In the genomic region with DNA sequence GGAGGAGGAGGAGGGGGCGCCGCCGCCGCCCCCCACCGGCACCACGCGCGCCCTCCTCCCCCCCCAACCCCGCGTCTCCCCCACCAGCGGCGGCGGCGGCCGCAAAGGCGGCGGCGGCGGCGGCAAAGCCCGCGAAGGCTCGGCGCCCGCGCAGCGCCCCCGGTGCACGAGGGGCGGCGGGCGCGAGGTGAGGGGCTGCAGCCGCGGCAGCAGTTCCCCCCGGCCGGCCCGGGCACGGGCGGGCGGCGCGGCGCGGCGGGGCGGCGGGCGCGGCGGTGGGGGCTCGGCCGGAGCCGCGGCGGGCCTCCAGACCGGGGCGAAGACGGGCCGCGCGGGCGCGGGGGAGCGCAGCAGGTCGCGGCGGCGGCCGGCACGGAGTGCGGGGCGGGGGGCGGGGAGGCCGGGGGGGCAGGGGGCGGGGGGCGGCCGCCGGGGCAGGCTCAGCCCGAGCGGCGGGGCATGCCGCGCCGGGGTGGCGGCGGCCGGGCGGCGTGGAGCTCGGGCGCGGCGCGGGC, we compare ENCODE assay signal across 8 cellular contexts. TPM values are rescaled to one million over a fixed set of nuclear protein-coding genes. Genes with fewer than 3 reads are reported as not detected.
DNase-seq lines count a peak whose midpoint lies in the region; ATAC-seq, FAIRE-seq and TF ChIP-seq lines count a peak whose summit lies in the region.

No MANE protein-coding gene starts in this region.

- H3K27me3 Mint-ChIP-seq in activated naive CD4-positive, alpha-beta T cell treated with anti-CD3 and anti-CD28 coated beads, Interleukin-2, amount 10 ng/mL, durations not matched to agents 7 days and 5 days, result no peaks in the 10 kb centered on the region
- no peaks in the 10 kb centered on the region for H3K27me3 Mint-ChIP-seq in activated T-helper 1 cell treated with anti-CD3 and anti-CD28 coated beads, Interleukin-12 subunit alpha, Interleukin-12 subunit beta, Interleukin-2, Interleukin-4 antibody, amounts not matched to agents 30 ng/mL and 10 ng/mL and 1 ng/mL, durations not matched to agents 14 hours and 24 hours and 36 hours (ENCODE audit: insufficient read depth)

- H3K4me3 ChIP-seq in kidney (ENCODE audit: low read length in 2 of 2), result peak overlapping the region in 1 of 2 donors; percentile 92
- peak overlapping the region; percentile 62 to 84 (median 74) for H3K4me3 ChIP-seq in tibial nerve

- intact Hi-C loops in activated T-helper 1 cell treated with anti-CD3 and anti-CD28 coated beads, Interleukin-12 subunit alpha, Interleukin-12 subunit beta, Interleukin-2, Interleukin-4 antibody, amounts not matched to agents 30 ng/mL and 10 ng/mL and 1 ng/mL, durations not matched to agents 14 hours and 24 hours and 36 hours (cut with micrococcal nuclease), result loop anchor here (1.0 to 10.0 kb wide), 3 partner anchors 205 to 893 kb away; a partner anchor contains a TSS
- intact Hi-C loops in kidney (cut with DNase I), result loop anchor here (10.0 kb wide), 4 partner anchors 115 to 475 kb away; no protein-coding TSS in a partner anchor

- no CpG with 5 or more reads among the region's 95 CpGs for WGBS in tibial nerve, 2 donors

- H3K9me3 ChIP-seq in kidney (ENCODE audit: control insufficient read depth in 1 of 2, low read length in 2 of 2) (no peaks in the 10 kb centered on the region), tibial nerve (no peaks in the 10 kb centered on the region)

- H3K36me3 ChIP-seq in kidney (ENCODE audit: control insufficient read depth in 1 of 2, insufficient read depth in 2 of 2, low read length in 2 of 2) (peaks cover 7 to 37% of the 10 kb centered on the region in 2 donors), tibial nerve (peaks cover 0 to 23% (median 0%) of the 10 kb centered on the region in 3 donors)

- TF ChIP-seq EP300 in tibial nerve (IDR thresholded peaks at IDR 0.05), result no peak

- H3K4me1 Mint-ChIP-seq in activated naive CD4-positive, alpha-beta T cell treated with anti-CD3 and anti-CD28 coated beads, Interleukin-2, amount 10 ng/mL, durations not matched to agents 7 days and 5 days, result peaks cover 60% of the 10 kb centered on the region
- H3K4me1 Mint-ChIP-seq in activated T-helper 1 cell treated with anti-CD3 and anti-CD28 coated beads, Interleukin-12 subunit alpha, Interleukin-12 subunit beta, Interleukin-2, Interleukin-4 antibody, amounts not matched to agents 30 ng/mL and 10 ng/mL and 1 ng/mL, durations not matched to agents 14 hours and 24 hours and 36 hours (ENCODE audit: low read depth), result peaks cover 56% of the 10 kb centered on the region

- H3K27ac ChIP-seq in kidney (ENCODE audit: low read depth in 2 of 2, low read length in 2 of 2) (peak overlapping the region; percentile 100), tibial nerve (peak overlapping the region; percentile 98 to 100 (median 100))

- no peak for FAIRE-seq in kidney (lab: Jason Lieb, UNC)

- peak; percentile 30 for DNase-seq in activated naive CD4-positive, alpha-beta T cell treated with anti-CD3 and anti-CD28 coated beads, Interleukin-2, amount 10 ng/mL, durations not matched to agents 7 days and 5 days
- DNase-seq in activated naive CD4-positive, alpha-beta T cell treated with anti-CD3 and anti-CD28 coated beads, Interleukin-2, amount 50 U/mL, for 72 hours (ENCODE audit: low spot score in 2 of 2), result no peak
- peak; percentile 14 for DNase-seq in activated T-helper 1 cell treated with anti-CD3 and anti-CD28 coated beads, Interleukin-12 subunit alpha, Interleukin-12 subunit beta, Interleukin-2, Interleukin-4 antibody, amounts not matched to agents 30 ng/mL and 10 ng/mL and 1 ng/mL, durations not matched to agents 14 hours and 24 hours and 36 hours (ENCODE audit: low spot score)
- DNase-seq in kidney (no peak), tibial nerve (ENCODE audit: low spot score in 2 of 2) (no peak), NCI-H1092 (lab: John Stamatoyannopoulos, UW) (no peak)
- DNase-seq in activated effector memory CD4-positive, alpha-beta T cell treated with anti-CD3 and anti-CD28 coated beads, Interleukin-2, amount 50 U/mL, for 16 hours, result no peak

- H3K9ac ChIP-seq in kidney (ENCODE audit: low read length in 2 of 2), result peak overlapping the region in 1 of 2 donors; percentile 99

- no peak for TF ChIP-seq CTCF in kidney (IDR thresholded peaks at IDR 0.05; ENCODE audit: borderline replicate concordance, extremely low read depth, insufficient read depth)
- TF ChIP-seq CTCF in tibial nerve (IDR thresholded peaks at IDR 0.05), result no peak

- peak overlapping the region; percentile 92 for H3K27ac Mint-ChIP-seq in activated naive CD4-positive, alpha-beta T cell treated with anti-CD3 and anti-CD28 coated beads, Interleukin-2, amount 10 ng/mL, durations not matched to agents 7 days and 5 days
- H3K27ac Mint-ChIP-seq in activated naive CD4-positive, alpha-beta T cell treated with anti-CD3 and anti-CD28 coated beads, Interleukin-2, amount 50 U/mL, for 72 hours, result peak overlapping the region in 1 of 2 donors; percentile 99
- H3K27ac Mint-ChIP-seq in activated T-helper 1 cell treated with anti-CD3 and anti-CD28 coated beads, Interleukin-12 subunit alpha, Interleukin-12 subunit beta, Interleukin-2, Interleukin-4 antibody, amounts not matched to agents 30 ng/mL and 10 ng/mL and 1 ng/mL, durations not matched to agents 14 hours and 24 hours and 36 hours, result no peak overlapping the region

- no peak for TF ChIP-seq POLR2A in tibial nerve (IDR thresholded peaks at IDR 0.05)

- peaks cover 23 to 28% of the 10 kb centered on the region in 2 donors for H3K4me1 ChIP-seq in kidney (ENCODE audit: control insufficient read depth in 1 of 2, insufficient read depth in 1 of 2, low read depth in 1 of 2, low read length in 2 of 2)
- H3K4me1 ChIP-seq in tibial nerve, result peaks cover 0 to 54% (median 31%) of the 10 kb centered on the region in 4 donors

- no peaks in the 10 kb centered on the region for H3K9me3 Mint-ChIP-seq in activated naive CD4-positive, alpha-beta T cell treated with anti-CD3 and anti-CD28 coated beads, Interleukin-2, amount 10 ng/mL, durations not matched to agents 7 days and 5 days
- no peaks in the 10 kb centered on the region for H3K9me3 Mint-ChIP-seq in activated naive CD4-positive, alpha-beta T cell treated with anti-CD3 and anti-CD28 coated beads, Interleukin-2, amount 50 U/mL, for 72 hours
- H3K9me3 Mint-ChIP-seq in activated T-helper 1 cell treated with anti-CD3 and anti-CD28 coated beads, Interleukin-12 subunit alpha, Interleukin-12 subunit beta, Interleukin-2, Interleukin-4 antibody, amounts not matched to agents 30 ng/mL and 10 ng/mL and 1 ng/mL, durations not matched to agents 14 hours and 24 hours and 36 hours, result no peaks in the 10 kb centered on the region

- peak overlapping the region; percentile 87 for H3K4me3 Mint-ChIP-seq in activated naive CD4-positive, alpha-beta T cell treated with anti-CD3 and anti-CD28 coated beads, Interleukin-2, amount 10 ng/mL, durations not matched to agents 7 days and 5 days
- no peak overlapping the region for H3K4me3 Mint-ChIP-seq in activated T-helper 1 cell treated with anti-CD3 and anti-CD28 coated beads, Interleukin-12 subunit alpha, Interleukin-12 subunit beta, Interleukin-2, Interleukin-4 antibody, amounts not matched to agents 30 ng/mL and 10 ng/mL and 1 ng/mL, durations not matched to agents 14 hours and 24 hours and 36 hours

- CTCF ChIA-PET in activated naive CD4-positive, alpha-beta T cell treated with anti-CD3 and anti-CD28 coated beads, Interleukin-2, amount 10 ng/mL, durations not matched to agents 7 days and 5 days (lab: Charles Lee), result interaction anchor here (2.0 to 3.0 kb wide), 2 partner anchors 109 to 474 kb away, joined by 6 to 8 read pairs; no protein-coding TSS in a partner anchor

- no peak for ATAC-seq in activated naive CD4-positive, alpha-beta T cell treated with anti-CD3 and anti-CD28 coated beads, Interleukin-2, amount 50 U/mL, for 72 hours
- ATAC-seq in HG02870 (IDR thresholded peaks at IDR 0.05; ENCODE audit: unreplicated experiment), result no peak

- no peaks in the 10 kb centered on the region for H3K27me3 ChIP-seq in tibial nerve

- H3K36me3 Mint-ChIP-seq in activated naive CD4-positive, alpha-beta T cell treated with anti-CD3 and anti-CD28 coated beads, Interleukin-2, amount 10 ng/mL, durations not matched to agents 7 days and 5 days, result peaks cover 36% of the 10 kb centered on the region
- peaks cover 37 to 39% of the 10 kb centered on the region in 2 donors for H3K36me3 Mint-ChIP-seq in activated naive CD4-positive, alpha-beta T cell treated with anti-CD3 and anti-CD28 coated beads, Interleukin-2, amount 50 U/mL, for 72 hours
- peaks cover 41% of the 10 kb centered on the region for H3K36me3 Mint-ChIP-seq in activated T-helper 1 cell treated with anti-CD3 and anti-CD28 coated beads, Interleukin-12 subunit alpha, Interleukin-12 subunit beta, Interleukin-2, Interleukin-4 antibody, amounts not matched to agents 30 ng/mL and 10 ng/mL and 1 ng/mL, durations not matched to agents 14 hours and 24 hours and 36 hours (ENCODE audit: low read depth)

RNA-seq across cellular contexts. Expression of a gene that starts 0.4 kb away (rescaled TPM):
- 100 to 1,000 TPM in 1 of 2 donors, 10 to 100 TPM in 1; 97.3 to 176 TPM for total RNA-seq in activated naive CD4-positive, alpha-beta T cell treated with anti-CD3 and anti-CD28 coated beads, Interleukin-2, amount 50 U/mL, for 72 hours
- total RNA-seq in activated T-helper 1 cell treated with anti-CD3 and anti-CD28 coated beads, Interleukin-12 subunit alpha, Interleukin-12 subunit beta, Interleukin-2, Interleukin-4 antibody, amounts not matched to agents 30 ng/mL and 10 ng/mL and 1 ng/mL, durations not matched to agents 14 hours and 24 hours and 36 hours, result 243 TPM in 2 replicates
- total RNA-seq in kidney, result 130 TPM
- polyA plus RNA-seq in kidney (ENCODE audit: insufficient read depth, low read depth, low replicate concordance), result 53.8 TPM
- total RNA-seq in tibial nerve, result 100 to 1,000 TPM in 1 of 4 donors, 10 to 100 TPM in 3; 71.4 to 107 (median 93.8) TPM

Comparison
In these comparisons a context has a peak if more than half of its experiments do, and no peak if none do; other contexts are left out.
1. DNase-seq: peak in activated naive CD4-positive, alpha-beta T cell treated with anti-CD3 and anti-CD28 coated beads, Interleukin-2, amount 10 ng/mL, durations not matched to agents 7 days and 5 days (single experiment) and activated T-helper 1 cell treated with anti-CD3 and anti-CD28 coated beads, Interleukin-12 subunit alpha, Interleukin-12 subunit beta, Interleukin-2, Interleukin-4 antibody, amounts not matched to agents 30 ng/mL and 10 ng/mL and 1 ng/mL, durations not matched to agents 14 hours and 24 hours and 36 hours (single experiment); none in activated naive CD4-positive, alpha-beta T cell treated with anti-CD3 and anti-CD28 coated beads, Interleukin-2, amount 50 U/mL, for 72 hours (0 of 2), kidney (single experiment), tibial nerve (0 of 2), activated effector memory CD4-positive, alpha-beta T cell treated with anti-CD3 and anti-CD28 coated beads, Interleukin-2, amount 50 U/mL, for 16 hours (single experiment) and NCI-H1092 (single experiment).